In genomic region chr1:56816909-56817308, GRCh38 we compare ENCODE assay signal across 2 cellular contexts.
A peak's percentile ranks its signal among the peaks of the same experiment; 100 is the strongest.
TF ChIP-seq lines count a peak whose summit lies in the region.

No MANE protein-coding gene starts in this region.

TF ChIP-seq in IMR-90, 13 proteins besides CTCF, POLR2A, EP300 and RAD21:
- TF ChIP-seq CHD1 (IDR thresholded peaks at IDR 0.05; ENCODE audit: low read depth, low read length), result no peak
- peak; percentile 65; the same call in 1 of the 2 replicates for TF ChIP-seq CEBPB (IDR thresholded peaks at IDR 0.05; ENCODE audit: low read depth, low read length)
- TF ChIP-seq BHLHE40 (IDR thresholded peaks at IDR 0.05; ENCODE audit: low read depth, low read length), result no peak
- no peak for TF ChIP-seq RCOR1 (IDR thresholded peaks at IDR 0.05; ENCODE audit: insufficient replicate concordance, low read length)

TF ChIP-seq in GM23338, 12 proteins besides CTCF, POLR2A, EP300 and RAD21:
- TF ChIP-seq ZNF331 (CRISPR knock-in tag; IDR thresholded peaks at IDR 0.05; ENCODE audit: low read depth), result no peak
- no peak for TF ChIP-seq JUNB (IDR thresholded peaks at IDR 0.05; ENCODE audit: unreplicated experiment)
- TF ChIP-seq NANOG (IDR thresholded peaks at IDR 0.05; ENCODE audit: borderline replicate concordance), result no peak
- TF ChIP-seq STAT1 (IDR thresholded peaks at IDR 0.05; ENCODE audit: unreplicated experiment), result no peak
- no peak for TF ChIP-seq ZNF462 (CRISPR knock-in tag; IDR thresholded peaks at IDR 0.05)
- TF ChIP-seq CREB1 (CRISPR knock-in tag; IDR thresholded peaks at IDR 0.05; ENCODE audit: low read depth), result no peak
- no peak for TF ChIP-seq EZH2 (IDR thresholded peaks at IDR 0.05; ENCODE audit: low read depth, unreplicated experiment)
TF ChIP-seq in GM23338: peak in this region for 0.
